ENCODE assay signal across 1 cellular context in the genomic region with DNA sequence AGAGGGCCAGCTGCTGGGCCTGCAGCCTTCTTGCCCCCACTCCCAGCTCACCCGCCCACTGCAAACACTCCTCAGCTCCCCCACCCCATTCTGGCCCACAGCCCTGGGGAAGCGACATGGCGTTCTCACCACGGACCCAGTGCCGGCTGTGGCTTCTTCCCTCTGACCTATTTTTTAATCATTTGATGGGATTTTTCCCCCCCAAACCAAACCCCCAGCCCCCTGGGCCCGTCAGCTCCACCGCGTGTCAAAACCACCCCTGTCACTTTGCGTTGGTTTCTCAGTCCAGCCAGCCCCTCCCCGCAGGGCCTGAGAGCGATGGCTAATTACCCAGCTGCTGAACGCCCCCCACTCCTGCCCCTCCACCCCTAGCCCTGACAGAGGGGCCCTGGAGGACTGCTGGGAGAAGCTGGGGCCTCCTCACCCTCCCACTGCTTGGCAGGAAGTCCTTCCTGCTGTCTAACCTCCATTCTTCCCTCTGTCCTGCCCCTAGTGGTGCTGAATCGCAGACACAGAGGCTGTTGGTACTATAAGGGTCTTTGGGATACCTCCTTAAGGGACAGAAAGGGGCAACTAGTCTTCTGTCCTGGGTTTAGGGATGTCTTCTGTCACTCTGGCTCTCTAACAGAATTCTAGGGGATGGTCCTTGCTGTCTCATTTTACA.
TF ChIP-seq lines count a peak whose summit lies in the region.

No MANE protein-coding gene starts in this region.

TF ChIP-seq in PFSK-1, 5 proteins besides CTCF, POLR2A, EP300 and RAD21 (continued from another document):
- no peak for TF ChIP-seq FOXP2 (optimal IDR thresholded peaks at IDR 0.05; ENCODE audit: borderline replicate concordance, extremely low read depth, extremely low read length, insufficient read depth)
- no peak for TF ChIP-seq POLR2AphosphoS5 (IDR thresholded peaks at IDR 0.05; ENCODE audit: low read depth, low read length)
TF ChIP-seq in PFSK-1: peak in this region for 1.
